ENCODE assay signal across 13 cellular contexts in the genomic region with DNA sequence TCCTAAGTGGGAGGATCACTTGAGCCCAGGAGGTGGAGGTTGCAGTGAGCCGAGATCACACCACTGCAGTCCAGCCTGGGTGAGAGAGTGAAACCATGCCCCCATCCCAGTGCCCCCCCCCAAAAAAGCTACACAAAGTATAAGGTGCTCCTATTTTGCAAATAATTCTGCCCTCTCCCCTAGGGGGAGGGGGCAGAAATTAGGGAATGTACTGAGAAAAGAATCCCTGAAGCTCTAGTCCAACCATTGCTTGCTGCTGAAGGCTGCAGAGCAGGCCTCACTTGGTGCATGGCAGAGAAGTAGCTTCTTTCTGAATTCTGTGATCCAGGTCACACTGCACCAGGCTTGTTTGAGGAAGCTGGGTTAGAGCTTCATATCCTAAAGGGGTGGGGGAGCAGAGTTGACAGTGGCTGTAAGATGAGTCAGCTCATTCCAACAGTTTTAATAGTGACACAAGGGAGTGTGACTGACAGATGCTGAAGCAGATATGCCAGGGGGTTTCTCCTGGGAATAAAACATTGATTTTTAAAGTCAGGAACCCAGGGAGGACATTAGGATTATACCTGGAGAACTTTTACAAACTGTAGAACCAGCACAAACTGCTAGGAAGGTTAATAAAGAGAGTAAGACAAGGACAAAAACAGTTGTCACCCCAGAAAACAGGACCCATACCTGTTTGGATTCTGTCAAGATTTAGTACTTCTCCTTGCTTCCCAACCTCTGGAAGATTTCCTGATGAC. TPM values are rescaled to one million over a fixed set of nuclear protein-coding genes. Genes with fewer than 3 reads are reported as not detected.
DNase-seq lines count a peak whose midpoint lies in the region; ATAC-seq, FAIRE-seq and TF ChIP-seq lines count a peak whose summit lies in the region.
"Had no signal": no experiment of that assay in that cellular context is flagged by ENCODE, and none has a peak within 500 bp of the region (broad histone marks: within the 10 kb centered on the region; RNA-seq: fewer than 3 reads in every experiment).

No MANE protein-coding gene starts in this region.

- CTCF ChIA-PET in A673 (lab: Charles Lee) (interaction anchor here (1.3 kb wide), 1 partner anchor 25 kb away, joined by 5 read pairs; no protein-coding TSS in a partner anchor), Panc1 (lab: Charles Lee) (interaction anchor here (1.3 kb wide), 1 partner anchor 58 kb away, joined by 3 read pairs; no protein-coding TSS in a partner anchor)
- CTCF ChIA-PET in CD8-positive, alpha-beta T cell (lab: Charles Lee), result interaction anchor here (1.2 to 2.0 kb wide), 3 partner anchors 34 to 609 kb away, joined by 3 to 8 read pairs (median 7); no protein-coding TSS in a partner anchor

- no peak overlapping the region for H3K4me3 Mint-ChIP-seq in CD8-positive, alpha-beta T cell
- H3K4me3 Mint-ChIP-seq in natural killer cell treated with Interleukin-12 subunit alpha and Interleukin-12 subunit beta and Interleukin-15 and Interleukin-18, amount 100 ng/mL, for 72 hours, result no peak overlapping the region
- H3K4me3 Mint-ChIP-seq: stimulated activated naive CD8-positive, alpha-beta T cell treated with anti-CD3 and anti-CD28 coated beads, Interleukin-15, Interleukin-2, amounts not matched to agents 100 ng/mL and 50 ng/mL, for 24 hours had no signal

- no peaks in the 10 kb centered on the region for H3K4me1 Mint-ChIP-seq in CD8-positive, alpha-beta T cell (ENCODE audit: low read depth)
- H3K4me1 Mint-ChIP-seq in natural killer cell treated with Interleukin-12 subunit alpha and Interleukin-12 subunit beta and Interleukin-15 and Interleukin-18, amount 100 ng/mL, for 72 hours (ENCODE audit: low read depth in 2 of 2), result peaks cover 0 to 6% of the 10 kb centered on the region in 2 donors

- no peak overlapping the region for H3K4me3 ChIP-seq in A673 (ENCODE audit: low read depth, low read length, poor library complexity, severe bottlenecking)
- H3K4me3 ChIP-seq in Panc1 (ENCODE audit: low read depth in 2 of 2, low read length in 2 of 2), result no peak overlapping the region
- no peak overlapping the region for H3K4me3 ChIP-seq in fibroblast of pulmonary artery (replicated peaks; ENCODE audit: low read depth, low read length)
- H3K4me3 ChIP-seq in CD8-positive, alpha-beta T cell (ENCODE audit: low read depth, low read length), result no peak overlapping the region
- H3K4me3 ChIP-seq: skin epidermis had no signal

- ATAC-seq in Panc1 (peak; percentile 58), GM21423 (IDR thresholded peaks at IDR 0.05; ENCODE audit: unreplicated experiment) (no peak)
- ATAC-seq in CD8-positive, alpha-beta T cell, result no peak
- no peak for ATAC-seq in natural killer cell treated with Interleukin-12 subunit alpha and Interleukin-12 subunit beta and Interleukin-15 and Interleukin-18, amount 100 ng/mL, for 72 hours

- H3K27me3 Mint-ChIP-seq in CD8-positive, alpha-beta T cell (ENCODE audit: low read depth), result no peaks in the 10 kb centered on the region
- H3K27me3 Mint-ChIP-seq in natural killer cell treated with Interleukin-12 subunit alpha and Interleukin-12 subunit beta and Interleukin-15 and Interleukin-18, amount 100 ng/mL, for 72 hours, result no peaks in the 10 kb centered on the region
- H3K27me3 Mint-ChIP-seq: stimulated activated naive CD8-positive, alpha-beta T cell treated with anti-CD3 and anti-CD28 coated beads, Interleukin-15, Interleukin-2, amounts not matched to agents 100 ng/mL and 50 ng/mL, for 24 hours had no signal

- no peaks in the 10 kb centered on the region for H3K36me3 ChIP-seq in A673 (ENCODE audit: insufficient read depth, low read length, poor library complexity, severe bottlenecking)
- H3K36me3 ChIP-seq in Panc1 (ENCODE audit: control insufficient read depth, insufficient read depth, low read length), result no peaks in the 10 kb centered on the region; the same call in 1 of the 2 replicates
- peaks cover 17% of the 10 kb centered on the region for H3K36me3 ChIP-seq in CD8-positive, alpha-beta T cell (ENCODE audit: insufficient read depth, low read length)

- in situ Hi-C loops in Panc1 (cut with HindIII; ENCODE audit: low pct_unique_long_range_greater_than_20kb, low sequenced_read_pairs), result no loop called here

- DNase-seq in A673 (ENCODE audit: low spot score) (peak; percentile 65), H54 (ENCODE audit: insufficient read length, low spot score) (peak; percentile 9), Panc1 (ENCODE audit: low read depth, low spot score) (no peak), fibroblast of pulmonary artery (ENCODE audit: low read depth) (peak; percentile 4), NCI-H1436 (lab: John Stamatoyannopoulos, UW) (no peak)
- DNase-seq in CD8-positive, alpha-beta T cell, result no peak
- no peak for DNase-seq in natural killer cell treated with Interleukin-12 subunit alpha and Interleukin-12 subunit beta and Interleukin-15 and Interleukin-18, amount 100 ng/mL, for 72 hours (ENCODE audit: low spot score)
- DNase-seq: C1 segment of cervical spinal cord, NCI-H1048 had no signal

- POLR2A ChIA-PET in A673 (lab: Charles Lee; ENCODE audit: low non-redundant PET) (no interaction called here), Panc1 (lab: Charles Lee) (interaction anchor here (0.6 kb wide), 1 partner anchor 8 kb away, joined by 3 read pairs; no protein-coding TSS in a partner anchor)
- POLR2A ChIA-PET in CD8-positive, alpha-beta T cell (lab: Charles Lee), result no interaction called here

- H3K27ac ChIP-seq in A673 (ENCODE audit: low read depth, low read length, poor library complexity, severe bottlenecking), result peak overlapping the region; percentile 20
- no peak overlapping the region for H3K27ac ChIP-seq in Panc1 (ENCODE audit: low read length)
- no peak overlapping the region for H3K27ac ChIP-seq in CD8-positive, alpha-beta T cell (ENCODE audit: low read depth, low read length)
- H3K27ac ChIP-seq: skin epidermis had no signal

- no peak for TF ChIP-seq POLR2A in H54 (IDR thresholded peaks at IDR 0.05; ENCODE audit: low read depth, low read length)

- no peak for FAIRE-seq in H54 (lab: Jason Lieb, UNC)

- H3K27me3 ChIP-seq in A673 (replicated peaks; ENCODE audit: insufficient read depth, low read depth, low read length, poor library complexity), result no peaks in the 10 kb centered on the region
- no peaks in the 10 kb centered on the region for H3K27me3 ChIP-seq in Panc1 (ENCODE audit: control insufficient read depth, insufficient read depth, low read length)
- H3K27me3 ChIP-seq in CD8-positive, alpha-beta T cell (ENCODE audit: insufficient read depth, low read length), result no peaks in the 10 kb centered on the region

- no peaks in the 10 kb centered on the region for H3K9me3 ChIP-seq in A673 (ENCODE audit: low read depth, low read length, poor library complexity, severe bottlenecking)
- H3K9me3 ChIP-seq in Panc1 (ENCODE audit: control insufficient read depth, insufficient read depth, low read depth, low read length), result no peaks in the 10 kb centered on the region
- no peaks in the 10 kb centered on the region for H3K9me3 ChIP-seq in CD8-positive, alpha-beta T cell (ENCODE audit: low read length)

- H3K36me3 Mint-ChIP-seq in CD8-positive, alpha-beta T cell, result peaks cover 70% of the 10 kb centered on the region
- H3K36me3 Mint-ChIP-seq in natural killer cell treated with Interleukin-12 subunit alpha and Interleukin-12 subunit beta and Interleukin-15 and Interleukin-18, amount 100 ng/mL, for 72 hours, result no peaks in the 10 kb centered on the region

- BruUV-seq in A673 (replicated peaks; lab: Mats Ljungman, UMichigan), result no TSS peak
- no TSS peak for BruUV-seq in Panc1 (replicated peaks; lab: Mats Ljungman, UMichigan)

- TF ChIP-seq CTCF in A673 (conservative IDR thresholded peaks at IDR 0.05; ENCODE audit: low read depth, low read length) (no peak), Panc1 (IDR thresholded peaks at IDR 0.05) (no peak), fibroblast of pulmonary artery (IDR thresholded peaks at IDR 0.05; ENCODE audit: low read length, missing control alignments) (no peak)
- TF ChIP-seq CTCF in CD8-positive, alpha-beta T cell (IDR thresholded peaks at IDR 0.05), result no peak

- no peaks in the 10 kb centered on the region for H3K9me3 Mint-ChIP-seq in CD8-positive, alpha-beta T cell
- no peaks in the 10 kb centered on the region for H3K9me3 Mint-ChIP-seq in natural killer cell treated with Interleukin-12 subunit alpha and Interleukin-12 subunit beta and Interleukin-15 and Interleukin-18, amount 100 ng/mL, for 72 hours
- H3K9me3 Mint-ChIP-seq: activated T-cell treated with anti-CD3 and anti-CD28 coated beads, Interleukin-2, amount 50 U/mL, for 72 hours; stimulated activated naive CD8-positive, alpha-beta T cell treated with anti-CD3 and anti-CD28 coated beads, Interleukin-15, Interleukin-2, amounts not matched to agents 100 ng/mL and 50 ng/mL, for 24 hours had no signal

- H3K4me1 ChIP-seq in A673 (ENCODE audit: insufficient read depth, low read length, poor library complexity, severe bottlenecking), result peaks cover 13% of the 10 kb centered on the region
- peaks cover 6% of the 10 kb centered on the region; the same call in 1 of the 2 replicates for H3K4me1 ChIP-seq in Panc1 (ENCODE audit: control insufficient read depth, insufficient read depth, low read length)
- no peaks in the 10 kb centered on the region for H3K4me1 ChIP-seq in CD8-positive, alpha-beta T cell (ENCODE audit: insufficient read depth, low read length)

- intact Hi-C loops in A673 (cut with micrococcal nuclease; ENCODE audit: unreplicated experiment) (no loop called here), Panc1 (cut with micrococcal nuclease; ENCODE audit: unreplicated experiment) (no loop called here)
- intact Hi-C loops in CD8-positive, alpha-beta T cell (cut with DNase I, micrococcal nuclease), result no loop called here

- no peak overlapping the region for H3K27ac Mint-ChIP-seq in CD8-positive, alpha-beta T cell
- peak overlapping the region in 1 of 2 donors; percentile 45 for H3K27ac Mint-ChIP-seq in natural killer cell treated with Interleukin-12 subunit alpha and Interleukin-12 subunit beta and Interleukin-15 and Interleukin-18, amount 100 ng/mL, for 72 hours

RNA-seq across cellular contexts. Expression of gene STRIP2, which starts 32.8 kb away (rescaled TPM):
- total RNA-seq in A673 (2021) (9.1 and 10.7 TPM in 2 replicates), Panc1 (2021; ENCODE audit: unreplicated experiment) (5.1 TPM)
- polyA plus RNA-seq in Panc1 (2012; ENCODE audit: insufficient read length), result 2.4 TPM
- under 1 TPM in 1 of 2 experiments, not detected in 1; 0.19 TPM for total RNA-seq in CD8-positive, alpha-beta T cell
- 10 to 100 TPM; 11.3 to 48.1 TPM for total RNA-seq in natural killer cell treated with Interleukin-12 subunit alpha and Interleukin-12 subunit beta and Interleukin-15 and Interleukin-18, amount 100 ng/mL, for 72 hours

Comparison
In these comparisons a context has a peak if more than half of its experiments do, and no peak if none do; other contexts are left out.
1. DNase-seq: peak in A673 (single experiment), H54 (single experiment) and fibroblast of pulmonary artery (single experiment); none in Panc1 (single experiment), CD8-positive, alpha-beta T cell (0 of 7), NCI-H1436 (single experiment) and natural killer cell treated with Interleukin-12 subunit alpha and Interleukin-12 subunit beta and Interleukin-15 and Interleukin-18, amount 100 ng/mL, for 72 hours (single experiment).